Comparison of ENCODE assay signal across 8 cellular contexts in genomic region chr7:14717711-14718304, GRCh38.
DNase-seq lines count a peak whose midpoint lies in the region; ATAC-seq, FAIRE-seq and TF ChIP-seq lines count a peak whose summit lies in the region.

No MANE protein-coding gene starts in this region.

- TF ChIP-seq CTCF in A673 (conservative IDR thresholded peaks at IDR 0.05; ENCODE audit: low read depth, low read length) (peak; percentile 70), H1 (IDR thresholded peaks at IDR 0.05; ENCODE audit: control extremely low read depth in 1 of 3, insufficient read depth in 1 of 3, low read depth in 1 of 3, low read length in 3 of 3) (peak in 2 of 3 experiments; percentile 15 to 25; a peak in 2 of 4 replicates), sigmoid colon (IDR thresholded peaks at IDR 0.05) (peak in 3 of 4 experiments; percentile 36 to 59 (median 53))

- no peak overlapping the region for H2BK120ac ChIP-seq in H1 (replicated peaks; ENCODE audit: low read depth, low read length)

- DNase-seq in A673 (ENCODE audit: low spot score): peak; percentile 27
- DNase-seq in GM23248: peak; percentile 65
- peak; percentile 48 for DNase-seq in NCI-H82 (lab: John Stamatoyannopoulos, UW)
- DNase-seq in H1 (ENCODE audit: low read depth in 1 of 2, low spot score in 2 of 2): no peak
- DNase-seq in sigmoid colon: no peak
- DNase-seq in 8988T: no peak
- no peak for DNase-seq in naive thymus-derived CD8-positive, alpha-beta T cell

- H3K18ac ChIP-seq in H1 (ENCODE audit: extremely low read depth, low read length): no peak overlapping the region

- H3K4me3 Mint-ChIP-seq in naive thymus-derived CD8-positive, alpha-beta T cell: no peak overlapping the region

- H2BK20ac ChIP-seq in H1 (ENCODE audit: low read length): no peak overlapping the region

- ATAC-seq in naive thymus-derived CD8-positive, alpha-beta T cell: no peak
- no peak for ATAC-seq in GM18519 (IDR thresholded peaks at IDR 0.05; ENCODE audit: low FRiP score, unreplicated experiment)

- no peak overlapping the region for H2BK12ac ChIP-seq in H1 (ENCODE audit: low read depth, low read length)

- H3K23me2 ChIP-seq in H1 (ENCODE audit: low read depth, low read length): no peaks in the 10 kb centered on the region

- in situ Hi-C loops in GM23248 (cut with MboI): loop anchor here (25.0 kb wide), 1 partner anchor 569 kb away; no protein-coding TSS in a partner anchor

- H3K36me3 Mint-ChIP-seq in naive thymus-derived CD8-positive, alpha-beta T cell: no peaks in the 10 kb centered on the region

- TF ChIP-seq EP300 in H1 (IDR thresholded peaks at IDR 0.05; ENCODE audit: borderline replicate concordance in 1 of 2, low read depth in 2 of 2, low read length in 2 of 2) (no peak), sigmoid colon (IDR thresholded peaks at IDR 0.05) (no peak)

- no peaks in the 10 kb centered on the region for H3K4me1 Mint-ChIP-seq in naive thymus-derived CD8-positive, alpha-beta T cell

- peaks cover 0 to 4% (median 0%) of the 10 kb centered on the region in 5 donors for H3K27me3 Mint-ChIP-seq in naive thymus-derived CD8-positive, alpha-beta T cell

- TF ChIP-seq POLR2A in H1 (IDR thresholded peaks at IDR 0.05; ENCODE audit: control extremely low read depth in 1 of 2, low read depth in 2 of 2, low read length in 2 of 2): no peak
- no peak for TF ChIP-seq POLR2A in sigmoid colon (IDR thresholded peaks at IDR 0.05)

- H3K27me3 ChIP-seq in A673 (replicated peaks; ENCODE audit: insufficient read depth, low read depth, low read length, poor library complexity): peaks cover 21% of the 10 kb centered on the region
- no peaks in the 10 kb centered on the region for H3K27me3 ChIP-seq in GM23248 (replicated peaks; ENCODE audit: insufficient read depth)
- H3K27me3 ChIP-seq in H1 (replicated peaks in 1 of 4; ENCODE audit: control insufficient read depth in 3 of 4, extremely low read depth in 1 of 4, insufficient read depth in 3 of 4, low read length in 3 of 4): no peaks in the 10 kb centered on the region
- H3K27me3 ChIP-seq in sigmoid colon: no peaks in the 10 kb centered on the region

- no peak overlapping the region for H4K91ac ChIP-seq in H1 (replicated peaks; ENCODE audit: insufficient read length, low read length)

- H3K4me2 ChIP-seq in GM23248 (ENCODE audit: unreplicated experiment) (no peak overlapping the region), H1 (ENCODE audit: insufficient read depth in 1 of 2, low read depth in 2 of 2, low read length in 2 of 2) (no peak overlapping the region)

- no peaks in the 10 kb centered on the region for H3K9me3 Mint-ChIP-seq in naive thymus-derived CD8-positive, alpha-beta T cell

- H4K5ac ChIP-seq in H1 (ENCODE audit: insufficient read length, low read depth, low read length): no peak overlapping the region

- H2AFZ ChIP-seq in GM23248 (peak overlapping the region; percentile 43), H1 (ENCODE audit: low read length) (no peak overlapping the region)

- H4K20me1 ChIP-seq in GM23248 (ENCODE audit: insufficient read depth) (no peaks in the 10 kb centered on the region), H1 (replicated peaks in 1 of 2; ENCODE audit: control insufficient read depth in 1 of 2, insufficient read depth in 2 of 2, low read length in 2 of 2) (no peaks in the 10 kb centered on the region)

- TF ChIP-seq RAD21 in H1 (IDR thresholded peaks at IDR 0.05 in 1 of 2, conservative IDR thresholded peaks at IDR 0.05 in 1 of 2; ENCODE audit: low read depth in 2 of 2, low read length in 2 of 2): peak in 1 of 2 experiments; percentile 73

- WGBS in GM23248 (ENCODE audit: low coverage in 1 of 2, low lambda C conversion rate in 2 of 2, missing lambda C conversion rate in 2 of 2), 2 experiments: 7 to 15% methylated on average over 1 of the region's 1 CpG
- 93% methylated on average over 1 of the region's 1 CpG; no CpG with 5 or more reads in 1 of the 2 experiments for WGBS in H1 (ENCODE audit: extremely low coverage in 1 of 2, insufficient coverage in 1 of 2, insufficient read length in 1 of 2, insufficient replicate concordance in 2 of 2, low coverage in 1 of 2, low lambda C conversion rate in 2 of 2, missing lambda C conversion rate in 1 of 2), 2 experiments
- 14 to 58% methylated on average over 1 of the region's 1 CpG for WGBS in sigmoid colon, 2 donors

- no peak overlapping the region for H2BK5ac ChIP-seq in H1 (ENCODE audit: low read depth, low read length)

- POLR2A ChIA-PET in A673 (lab: Charles Lee; ENCODE audit: low non-redundant PET): no interaction called here
- POLR2A ChIA-PET in H1 (lab: Charles Lee; ENCODE audit: partially characterized antibody): no interaction called here
- POLR2A ChIA-PET in naive thymus-derived CD8-positive, alpha-beta T cell (lab: Charles Lee): no interaction called here

- H3K27ac ChIP-seq in A673 (ENCODE audit: low read depth, low read length, poor library complexity, severe bottlenecking): no peak overlapping the region
- no peak overlapping the region for H3K27ac ChIP-seq in GM23248
- no peak overlapping the region for H3K27ac ChIP-seq in H1 (ENCODE audit: low read depth, low read length)
- H3K27ac ChIP-seq in sigmoid colon: no peak overlapping the region

- no peak overlapping the region for H3K23ac ChIP-seq in H1 (ENCODE audit: insufficient read length)

- H3K14ac ChIP-seq in H1 (ENCODE audit: insufficient read length): no peak overlapping the region

- no peaks in the 10 kb centered on the region for H3K4me1 ChIP-seq in A673 (ENCODE audit: insufficient read depth, low read length, poor library complexity, severe bottlenecking)
- H3K4me1 ChIP-seq in GM23248 (ENCODE audit: insufficient read depth): no peaks in the 10 kb centered on the region
- H3K4me1 ChIP-seq in H1 (replicated peaks in 1 of 4; ENCODE audit: control insufficient read depth in 3 of 4, insufficient read depth in 4 of 4, low read length in 3 of 4): peaks cover 3 to 8% (median 4%) of the 10 kb centered on the region in 4 experiments; a peak in 4 of 7 replicates
- peaks cover 0 to 13% (median 0%) of the 10 kb centered on the region in 4 donors for H3K4me1 ChIP-seq in sigmoid colon

- H3K36me3 ChIP-seq in A673 (ENCODE audit: insufficient read depth, low read length, poor library complexity, severe bottlenecking): no peaks in the 10 kb centered on the region
- no peaks in the 10 kb centered on the region for H3K36me3 ChIP-seq in GM23248 (ENCODE audit: low read depth)
- no peaks in the 10 kb centered on the region for H3K36me3 ChIP-seq in H1 (ENCODE audit: control insufficient read depth in 2 of 4, insufficient read depth in 4 of 4, low read length in 3 of 4)
- no peaks in the 10 kb centered on the region for H3K36me3 ChIP-seq in sigmoid colon

- no peak overlapping the region for H2BK15ac ChIP-seq in H1 (ENCODE audit: low read length)

- BruUV-seq in A673 (replicated peaks; lab: Mats Ljungman, UMichigan): no TSS peak

- intact Hi-C loops in A673 (cut with micrococcal nuclease; ENCODE audit: unreplicated experiment): loop anchor here (2.0 to 10.0 kb wide), 6 partner anchors 207 to 1354 kb away; no protein-coding TSS in a partner anchor
- intact Hi-C loops in sigmoid colon (cut with DNase I): loop anchor here (1.0 to 10.0 kb wide), 3 partner anchors 298 to 1357 kb away; no protein-coding TSS in a partner anchor

- H3F3A ChIP-seq in GM23248 (ENCODE audit: insufficient read depth): no peaks in the 10 kb centered on the region

- no peaks in the 10 kb centered on the region for H3K9me2 ChIP-seq in GM23248 (ENCODE audit: insufficient read depth)

- H3K4me3 ChIP-seq in A673 (ENCODE audit: low read depth, low read length, poor library complexity, severe bottlenecking) (no peak overlapping the region), GM23248 (no peak overlapping the region), H1 (ENCODE audit: extremely low read depth in 1 of 4, insufficient read depth in 2 of 4, low read depth in 3 of 4, low read length in 4 of 4) (no peak overlapping the region), sigmoid colon (no peak overlapping the region)

- H3K9me3 ChIP-seq in A673 (ENCODE audit: low read depth, low read length, poor library complexity, severe bottlenecking) (no peaks in the 10 kb centered on the region), GM23248 (ENCODE audit: low read depth) (no peaks in the 10 kb centered on the region), H1 (ENCODE audit: insufficient read depth in 2 of 2, low read depth in 1 of 2, low read length in 1 of 2) (no peaks in the 10 kb centered on the region), sigmoid colon (no peaks in the 10 kb centered on the region)

- FAIRE-seq in H1 (lab: Jason Lieb, UNC): no peak

- no peak overlapping the region for H3K56ac ChIP-seq in H1 (replicated peaks; ENCODE audit: insufficient read length, low read depth, low read length)

- H3K27ac Mint-ChIP-seq in naive thymus-derived CD8-positive, alpha-beta T cell: no peak overlapping the region

- no peaks in the 10 kb centered on the region for H3K79me1 ChIP-seq in H1 (ENCODE audit: low read depth, low read length)

- H3K4ac ChIP-seq in H1 (replicated peaks; ENCODE audit: insufficient read length, low read depth, low read length): no peak overlapping the region

- CTCF ChIA-PET in A673 (lab: Charles Lee) (interaction anchor here (0.6 to 1.5 kb wide), 3 partner anchors 206 to 1173 kb away, joined by 3 to 17 read pairs (median 8); no protein-coding TSS in a partner anchor), H1 (lab: Charles Lee; ENCODE audit: partially characterized antibody) (interaction anchor here (0.6 to 3.1 kb wide), 26 partner anchors 10 to 1006 kb away, joined by 3 to 18 read pairs (median 3); no protein-coding TSS in a partner anchor)

- H2AK5ac ChIP-seq in H1 (ENCODE audit: low read depth, low read length): no peak overlapping the region

- no peak overlapping the region for H3K9ac ChIP-seq in GM23248
- no peak overlapping the region for H3K9ac ChIP-seq in H1 (replicated peaks in 1 of 4; ENCODE audit: extremely low read depth in 1 of 4, low read depth in 3 of 4, low read length in 3 of 4)

- H3K79me2 ChIP-seq in GM23248 (ENCODE audit: insufficient read depth): no peaks in the 10 kb centered on the region
- no peaks in the 10 kb centered on the region for H3K79me2 ChIP-seq in H1 (ENCODE audit: control insufficient read depth in 1 of 2, insufficient read depth in 2 of 2, low read length in 2 of 2)

- no peak overlapping the region for H4K8ac ChIP-seq in H1 (ENCODE audit: extremely low read depth, insufficient read depth, low read length)

TF ChIP-seq in H1, 55 proteins besides CTCF, POLR2A, EP300 and RAD21 (continues in another document):
- no peak for TF ChIP-seq YY1 (IDR thresholded peaks at IDR 0.05; ENCODE audit: low read depth, low read length)
- TF ChIP-seq FOSL1 (IDR thresholded peaks at IDR 0.05; ENCODE audit: insufficient read depth, low read depth, low read length): no peak
- no peak for TF ChIP-seq SP4 (IDR thresholded peaks at IDR 0.05; ENCODE audit: low read length)
- no peak for TF ChIP-seq KDM4A (IDR thresholded peaks at IDR 0.05; ENCODE audit: low read depth, low read length, severe bottlenecking)
- no peak for TF ChIP-seq BACH1 (IDR thresholded peaks at IDR 0.05; ENCODE audit: low read length)
- TF ChIP-seq ZNF274 (IDR thresholded peaks at IDR 0.05; ENCODE audit: borderline replicate concordance, extremely low read depth, low read length): no peak
- TF ChIP-seq SAP30 (IDR thresholded peaks at IDR 0.05; ENCODE audit: insufficient read depth, insufficient replicate concordance, low read length): no peak
- no peak for TF ChIP-seq EGR1 (IDR thresholded peaks at IDR 0.05; ENCODE audit: borderline replicate concordance, low read depth, low read length)

Comparison
In these comparisons a context has a peak if more than half of its experiments do, and no peak if none do; other contexts are left out.
1. DNase-seq: peak in A673 (single experiment), GM23248 (single experiment) and NCI-H82 (single experiment); none in H1 (0 of 2), sigmoid colon (single experiment), 8988T (single experiment) and naive thymus-derived CD8-positive, alpha-beta T cell (0 of 10).
2. CTCF ChIP-seq: peak in every context shown above with its lines; median percentile 70 in A673; 53 in sigmoid colon; 20 in H1.